ENCODE assay signal across 8 cellular contexts in genomic region chr6:26021350-26022165, GRCh38. TPM values are rescaled to one million over a fixed set of nuclear protein-coding genes. Genes with fewer than 3 reads are reported as not detected.
DNase-seq lines count a peak whose midpoint lies in the region; ATAC-seq and TF ChIP-seq lines count a peak whose summit lies in the region.

No MANE protein-coding gene starts in this region.

- no peaks in the 10 kb centered on the region for H3K36me3 ChIP-seq in BJ (ENCODE audit: control insufficient read depth, insufficient read depth, low read length)
- no peaks in the 10 kb centered on the region for H3K36me3 ChIP-seq in left lung

- peak overlapping the region; percentile 97 to 99 for H3K27ac ChIP-seq in coronary artery
- H3K27ac ChIP-seq in left lung = peak overlapping the region; percentile 96 to 97

- intact Hi-C loops in left lung (cut with DNase I) = no loop called here

- POLR2A ChIA-PET in BJ (lab: Charles Lee) = interaction anchor here (0.5 to 2.9 kb wide), 8 partner anchors 11 to 1503 kb away, joined by 3 to 40 read pairs (median 4); a partner anchor contains a TSS
- POLR2A ChIA-PET in activated CD4-positive, alpha-beta T cell treated with anti-CD3 and anti-CD28 coated beads, Interleukin-2, amount 10 ng/mL, durations not matched to agents 7 days and 5 days (lab: Charles Lee) = interaction anchor here (0.6 to 4.3 kb wide), 25 partner anchors 10 to 1872 kb away, joined by 3 to 83 read pairs (median 5); a partner anchor contains a TSS

- no peaks in the 10 kb centered on the region for H3K27me3 ChIP-seq in BJ (ENCODE audit: control insufficient read depth, insufficient read depth, low read length)
- H3K27me3 ChIP-seq in left lung = no peaks in the 10 kb centered on the region

- TF ChIP-seq CTCF in BJ (IDR thresholded peaks at IDR 0.05; ENCODE audit: insufficient read depth, low read depth, low read length) = no peak
- TF ChIP-seq CTCF in coronary artery (IDR thresholded peaks at IDR 0.05) = no peak
- TF ChIP-seq CTCF in left lung (IDR thresholded peaks at IDR 0.05) = no peak

- DNase-seq in BJ (ENCODE audit: low read depth) = peak; percentile 70
- DNase-seq in NCI-H69 (lab: John Stamatoyannopoulos, UW) = peak; percentile 99
- DNase-seq in activated CD4-positive, alpha-beta T cell treated with anti-CD3 and anti-CD28 coated beads, Interleukin-2, amount 10 ng/mL, durations not matched to agents 7 days and 5 days = peak; percentile 95
- DNase-seq in coronary artery (ENCODE audit: low spot score) = peak; percentile 98
- peak; percentile 93 to 96 for DNase-seq in left lung
- peak; percentile 72 to 80 for DNase-seq in stimulated activated CD4-positive, alpha-beta T cell treated with anti-CD3 and anti-CD28 coated beads, Interleukin-2, amount 100 ng/mL, for 48 hours

- CTCF ChIA-PET in BJ (lab: Yijun Ruan, JAX) = interaction anchor here (0.5 to 3.8 kb wide), 5 partner anchors 9 to 185 kb away, joined by 3 to 22 read pairs (median 4); a partner anchor contains a TSS
- CTCF ChIA-PET in activated CD4-positive, alpha-beta T cell treated with anti-CD3 and anti-CD28 coated beads, Interleukin-2, amount 10 ng/mL, durations not matched to agents 7 days and 5 days (lab: Charles Lee) = interaction anchor here (0.7 to 10.2 kb wide), 7 partner anchors 9 to 147 kb away, joined by 3 to 113 read pairs (median 6); partner anchors contain the start of gene SLC17A3

- ATAC-seq in GM19372 (IDR thresholded peaks at IDR 0.05; ENCODE audit: low read depth, unreplicated experiment) (peak; percentile 55), HG03520 (IDR thresholded peaks at IDR 0.05; ENCODE audit: unreplicated experiment) (peak; percentile 42), left lung (peak; percentile 84)

- H3K27me3 Mint-ChIP-seq in activated CD4-positive, alpha-beta T cell treated with anti-CD3 and anti-CD28 coated beads, Interleukin-2, amount 10 ng/mL, durations not matched to agents 7 days and 5 days = no peaks in the 10 kb centered on the region

- peaks cover 0 to 20% of the 10 kb centered on the region in 2 donors for H3K4me1 ChIP-seq in left lung

- peak overlapping the region; percentile 100 for H3K27ac Mint-ChIP-seq in activated CD4-positive, alpha-beta T cell treated with anti-CD3 and anti-CD28 coated beads, Interleukin-2, amount 10 ng/mL, durations not matched to agents 7 days and 5 days

- H3K9me3 Mint-ChIP-seq in activated CD4-positive, alpha-beta T cell treated with anti-CD3 and anti-CD28 coated beads, Interleukin-2, amount 10 ng/mL, durations not matched to agents 7 days and 5 days = peaks cover 8% of the 10 kb centered on the region

- peaks cover 12% of the 10 kb centered on the region for H3K36me3 Mint-ChIP-seq in activated CD4-positive, alpha-beta T cell treated with anti-CD3 and anti-CD28 coated beads, Interleukin-2, amount 10 ng/mL, durations not matched to agents 7 days and 5 days (ENCODE audit: low read depth)

- peak overlapping the region; percentile 51 for H3K4me3 ChIP-seq in BJ (ENCODE audit: low read depth, low read length)
- peak overlapping the region; percentile 91 for H3K4me3 ChIP-seq in coronary artery
- peak overlapping the region; percentile 54 to 59 for H3K4me3 ChIP-seq in left lung

- peak overlapping the region; percentile 91 for H3K4me3 Mint-ChIP-seq in activated CD4-positive, alpha-beta T cell treated with anti-CD3 and anti-CD28 coated beads, Interleukin-2, amount 10 ng/mL, durations not matched to agents 7 days and 5 days

- no peaks in the 10 kb centered on the region for H3K9me3 ChIP-seq in left lung

- peaks cover 73% of the 10 kb centered on the region for H3K4me1 Mint-ChIP-seq in activated CD4-positive, alpha-beta T cell treated with anti-CD3 and anti-CD28 coated beads, Interleukin-2, amount 10 ng/mL, durations not matched to agents 7 days and 5 days

RNA-seq across cellular contexts. Expression of gene TRIM38, which starts 59.0 kb away (rescaled TPM):
- 4.7 and 7.7 TPM in 2 replicates for polyA plus RNA-seq in BJ (2011; rRNA removed)
- 5.7 and 6.0 TPM in 2 replicates for polyA minus RNA-seq in BJ (2011; rRNA and poly(A)+ RNA removed)
- 10 to 100 TPM; 25.4 to 27.6 TPM for total RNA-seq in activated CD4-positive, alpha-beta T cell treated with anti-CD3 and anti-CD28 coated beads, Interleukin-2, amount 10 ng/mL, durations not matched to agents 7 days and 5 days
- 10 to 100 TPM; 13.1 to 15.9 TPM for total RNA-seq in left lung

Comparison
In these comparisons a context has a peak if more than half of its experiments do, and no peak if none do; other contexts are left out.
1. Peak in every context shown above with its lines: DNase-seq, ATAC-seq, H3K4me3 ChIP-seq and H3K27ac ChIP-seq.